31 cellular contexts compared by ENCODE assay signal in the genomic region with DNA sequence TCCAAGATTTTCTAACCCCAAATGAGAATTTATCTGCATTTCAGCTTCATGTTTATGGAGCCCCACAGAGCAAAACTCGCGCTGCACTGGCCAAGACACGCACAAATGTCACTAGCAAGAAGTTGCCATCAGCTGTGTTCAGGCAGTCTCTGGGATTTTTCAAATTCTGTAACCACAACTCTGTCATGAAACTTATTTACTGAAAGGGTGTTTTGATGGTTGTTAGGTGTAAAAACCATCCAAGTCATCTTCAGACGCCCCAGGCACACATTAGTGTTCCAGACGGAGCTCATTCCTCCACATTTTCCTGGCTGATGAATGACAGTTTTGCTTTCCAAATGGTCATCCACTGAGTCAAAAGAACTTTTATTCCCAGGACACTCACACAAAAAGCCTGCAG.
DNase-seq lines count a peak whose midpoint lies in the region; ATAC-seq and TF ChIP-seq lines count a peak whose summit lies in the region.
"Had no signal": no experiment of that assay in that cellular context is flagged by ENCODE, and none has a peak within 500 bp of the region (broad histone marks: within the 10 kb centered on the region; RNA-seq: fewer than 3 reads in every experiment).

No MANE protein-coding gene starts in this region.

- H3K27me3 ChIP-seq in osteoblast (ENCODE audit: insufficient read depth, low read length) = no peaks in the 10 kb centered on the region
- H3K27me3 ChIP-seq: Peyer's patch, right atrium auricular region, thyroid gland had no signal

- intact Hi-C loops in activated CD4-positive, alpha-beta T cell treated with anti-CD3 and anti-CD28 coated beads for 36 hours (cut with DNase I, micrococcal nuclease) = no loop called here

- no peak overlapping the region for H3K4me3 ChIP-seq in osteoblast (ENCODE audit: insufficient read depth, low read length)
- H3K4me3 ChIP-seq: Peyer's patch, right atrium auricular region, thyroid gland had no signal

- peaks cover 72% of the 10 kb centered on the region for H3K79me2 ChIP-seq in osteoblast (ENCODE audit: insufficient read depth, low read length)
- H3K79me2 ChIP-seq: parathyroid adenoma had no signal

- H3K27me3 Mint-ChIP-seq in effector memory CD8-positive, alpha-beta T cell = no peaks in the 10 kb centered on the region
- H3K27me3 Mint-ChIP-seq in activated CD4-positive, alpha-beta T cell treated with anti-CD3 and anti-CD28 coated beads for 36 hours = no peaks in the 10 kb centered on the region
- no peaks in the 10 kb centered on the region for H3K27me3 Mint-ChIP-seq in stimulated activated memory B cell treated with anti-CD40 and anti-IgM and Interleukin-4, amounts not matched to agents 10 μg/mL and 1 μg/mL and 100 μg/mL, for 72 hours
- H3K27me3 Mint-ChIP-seq: activated CD4-positive, alpha-beta T cell treated with anti-CD3 and anti-CD28 coated beads, Interleukin-2, amount 10 ng/mL, durations not matched to agents 7 days and 5 days; dendritic cell treated with granulocyte-macrophage colony-stimulating factor and Interleukin-4, amounts not matched to agents 40 ng/mL and 50 ng/mL, for 4 days; naive thymus-derived CD4-positive, alpha-beta T cell; stimulated activated naive CD8-positive, alpha-beta T cell treated with anti-CD3 and anti-CD28 coated beads, Interleukin-15, Interleukin-2, amounts not matched to agents 100 ng/mL and 50 ng/mL, for 24 hours had no signal

- CTCF ChIA-PET in activated CD4-positive, alpha-beta T cell treated with anti-CD3 and anti-CD28 coated beads for 36 hours (lab: Charles Lee) = interaction anchor here (2.0 kb wide), 1 partner anchor 24 kb away, joined by 6 read pairs; no protein-coding TSS in a partner anchor

- no peaks in the 10 kb centered on the region for H3K9me3 Mint-ChIP-seq in effector memory CD8-positive, alpha-beta T cell
- no peaks in the 10 kb centered on the region for H3K9me3 Mint-ChIP-seq in activated CD4-positive, alpha-beta T cell treated with anti-CD3 and anti-CD28 coated beads for 36 hours (ENCODE audit: low read depth)
- H3K9me3 Mint-ChIP-seq in stimulated activated memory B cell treated with anti-CD40 and anti-IgM and Interleukin-4, amounts not matched to agents 10 μg/mL and 1 μg/mL and 100 μg/mL, for 72 hours = no peaks in the 10 kb centered on the region
- H3K9me3 Mint-ChIP-seq: activated CD4-positive, alpha-beta T cell treated with anti-CD3 and anti-CD28 coated beads, Interleukin-2, amount 10 ng/mL, durations not matched to agents 7 days and 5 days; activated T-cell treated with anti-CD3 and anti-CD28 coated beads, Interleukin-2, amount 50 U/mL, for 72 hours; dendritic cell treated with granulocyte-macrophage colony-stimulating factor and Interleukin-4, amounts not matched to agents 40 ng/mL and 50 ng/mL, for 4 days; naive thymus-derived CD4-positive, alpha-beta T cell; stimulated activated naive CD8-positive, alpha-beta T cell treated with anti-CD3 and anti-CD28 coated beads, Interleukin-15, Interleukin-2, amounts not matched to agents 100 ng/mL and 50 ng/mL, for 24 hours had no signal

- ATAC-seq in effector memory CD8-positive, alpha-beta T cell (replicated peaks) = peak; percentile 21
- ATAC-seq in activated CD4-positive, alpha-beta T cell treated with anti-CD3 and anti-CD28 coated beads for 36 hours = no peak
- no peak for ATAC-seq in stimulated activated memory B cell treated with anti-CD40 and anti-IgM and Interleukin-4, amounts not matched to agents 10 μg/mL and 1 μg/mL and 100 μg/mL, for 72 hours
- ATAC-seq: activated T-cell treated with anti-CD3 and anti-CD28 coated beads, Interleukin-2, amount 50 U/mL, for 72 hours; naive thymus-derived CD4-positive, alpha-beta T cell had no signal

- peaks cover 12% of the 10 kb centered on the region for H3K36me3 Mint-ChIP-seq in effector memory CD8-positive, alpha-beta T cell (ENCODE audit: insufficient read depth)
- peaks cover 62% of the 10 kb centered on the region for H3K36me3 Mint-ChIP-seq in activated CD4-positive, alpha-beta T cell treated with anti-CD3 and anti-CD28 coated beads for 36 hours (ENCODE audit: low read depth)
- peaks cover 64% of the 10 kb centered on the region for H3K36me3 Mint-ChIP-seq in stimulated activated memory B cell treated with anti-CD40 and anti-IgM and Interleukin-4, amounts not matched to agents 10 μg/mL and 1 μg/mL and 100 μg/mL, for 72 hours

- H2AFZ ChIP-seq in osteoblast (ENCODE audit: low read length) = no peak overlapping the region
- H2AFZ ChIP-seq: parathyroid adenoma had no signal

- no peak for TF ChIP-seq CTCF in osteoblast (IDR thresholded peaks at IDR 0.05; ENCODE audit: extremely low read depth, low read depth, low read length)

- peaks cover 84% of the 10 kb centered on the region for H3K36me3 ChIP-seq in osteoblast (ENCODE audit: insufficient read depth, low read length)

- H3K27ac Mint-ChIP-seq in effector memory CD8-positive, alpha-beta T cell = peak overlapping the region; percentile 9 to 83
- H3K27ac Mint-ChIP-seq in activated CD4-positive, alpha-beta T cell treated with anti-CD3 and anti-CD28 coated beads for 36 hours = no peak overlapping the region
- no peak overlapping the region for H3K27ac Mint-ChIP-seq in stimulated activated memory B cell treated with anti-CD40 and anti-IgM and Interleukin-4, amounts not matched to agents 10 μg/mL and 1 μg/mL and 100 μg/mL, for 72 hours
- H3K27ac Mint-ChIP-seq: activated CD4-positive, alpha-beta T cell treated with anti-CD3 and anti-CD28 coated beads, Interleukin-2, amount 10 ng/mL, durations not matched to agents 7 days and 5 days; dendritic cell treated with granulocyte-macrophage colony-stimulating factor and Interleukin-4, amounts not matched to agents 40 ng/mL and 50 ng/mL, for 4 days; naive thymus-derived CD4-positive, alpha-beta T cell; stimulated activated naive CD8-positive, alpha-beta T cell treated with anti-CD3 and anti-CD28 coated beads, Interleukin-15, Interleukin-2, amounts not matched to agents 100 ng/mL and 50 ng/mL, for 24 hours had no signal

- no peaks in the 10 kb centered on the region for H4K20me1 ChIP-seq in osteoblast (ENCODE audit: insufficient read depth, low read length)

- no peaks in the 10 kb centered on the region for H3K9me3 ChIP-seq in osteoblast (ENCODE audit: low read depth, low read length)
- H3K9me3 ChIP-seq: Caco-2, Peyer's patch, right atrium auricular region, thyroid gland had no signal

- DNase-seq in AG08395 (ENCODE audit: low spot score) (peak; percentile 57), GM04504 (ENCODE audit: low read depth) (peak; percentile 91), osteoblast (ENCODE audit: insufficient read length, low spot score, missing footprints) (no peak), D341Med (ENCODE audit: low spot score) (no peak), 8988T (no peak)
- DNase-seq in effector memory CD8-positive, alpha-beta T cell = no peak
- no peak for DNase-seq in activated CD4-positive, alpha-beta T cell treated with anti-CD3 and anti-CD28 coated beads for 36 hours
- DNase-seq: ACHN; activated CD4-positive, alpha-beta T cell treated with anti-CD3 and anti-CD28 coated beads, Interleukin-2, amount 10 ng/mL, durations not matched to agents 7 days and 5 days; activated naive CD4-positive, alpha-beta T cell; activated T-cell treated with anti-CD3 and anti-CD28 coated beads, Interleukin-2, amount 50 U/mL, for 72 hours; amygdala; C1 segment of cervical spinal cord; Caco-2; caudate nucleus; DMS79 treated with DMSO at 0.1 percent for 48 hours; kidney; midbrain; naive thymus-derived CD4-positive, alpha-beta T cell; NCI-H1417; NCI-H2081 treated with DMSO at 0.1 percent for 48 hours; NCI-H345; SIG-M5 had no signal

- no peaks in the 10 kb centered on the region for H3K4me1 ChIP-seq in osteoblast (ENCODE audit: insufficient read depth, low read length)
- H3K4me1 ChIP-seq: Caco-2, parathyroid adenoma, right atrium auricular region, thyroid gland had no signal

- peaks cover 17 to 20% of the 10 kb centered on the region in 2 donors for H3K4me1 Mint-ChIP-seq in effector memory CD8-positive, alpha-beta T cell (ENCODE audit: low read depth in 2 of 2)
- no peaks in the 10 kb centered on the region for H3K4me1 Mint-ChIP-seq in activated CD4-positive, alpha-beta T cell treated with anti-CD3 and anti-CD28 coated beads for 36 hours
- no peaks in the 10 kb centered on the region for H3K4me1 Mint-ChIP-seq in stimulated activated memory B cell treated with anti-CD40 and anti-IgM and Interleukin-4, amounts not matched to agents 10 μg/mL and 1 μg/mL and 100 μg/mL, for 72 hours
- H3K4me1 Mint-ChIP-seq: activated CD4-positive, alpha-beta T cell treated with anti-CD3 and anti-CD28 coated beads, Interleukin-2, amount 10 ng/mL, durations not matched to agents 7 days and 5 days; naive thymus-derived CD4-positive, alpha-beta T cell had no signal

- no peak overlapping the region for H3K4me3 Mint-ChIP-seq in effector memory CD8-positive, alpha-beta T cell
- H3K4me3 Mint-ChIP-seq in activated CD4-positive, alpha-beta T cell treated with anti-CD3 and anti-CD28 coated beads for 36 hours = no peak overlapping the region
- H3K4me3 Mint-ChIP-seq in stimulated activated memory B cell treated with anti-CD40 and anti-IgM and Interleukin-4, amounts not matched to agents 10 μg/mL and 1 μg/mL and 100 μg/mL, for 72 hours = no peak overlapping the region
- H3K4me3 Mint-ChIP-seq: activated CD4-positive, alpha-beta T cell treated with anti-CD3 and anti-CD28 coated beads, Interleukin-2, amount 10 ng/mL, durations not matched to agents 7 days and 5 days; activated T-cell treated with anti-CD3 and anti-CD28 coated beads, Interleukin-2, amount 50 U/mL, for 72 hours; dendritic cell treated with granulocyte-macrophage colony-stimulating factor and Interleukin-4, amounts not matched to agents 40 ng/mL and 50 ng/mL, for 4 days; naive thymus-derived CD4-positive, alpha-beta T cell; stimulated activated naive CD8-positive, alpha-beta T cell treated with anti-CD3 and anti-CD28 coated beads, Interleukin-15, Interleukin-2, amounts not matched to agents 100 ng/mL and 50 ng/mL, for 24 hours had no signal

- H3K4me2 ChIP-seq in osteoblast (ENCODE audit: insufficient read depth, low read length) = no peak overlapping the region
- H3K4me2 ChIP-seq: KMS-11 had no signal

- POLR2A ChIA-PET in activated CD4-positive, alpha-beta T cell treated with anti-CD3 and anti-CD28 coated beads for 36 hours (lab: Charles Lee) = interaction anchor here (0.5 to 0.6 kb wide), 2 partner anchors 11 to 934 kb away, joined by 3 read pairs; a partner anchor contains a TSS

- peak overlapping the region; percentile 50 for H3K27ac ChIP-seq in osteoblast (ENCODE audit: low read depth, low read length)
- H3K27ac ChIP-seq: KMS-11, parathyroid adenoma, Peyer's patch, right atrium auricular region, thyroid gland had no signal

Comparison
In these comparisons a context has a peak if more than half of its experiments do, and no peak if none do; other contexts are left out.
1. DNase-seq: peak in AG08395 (single experiment) and GM04504 (single experiment); none in effector memory CD8-positive, alpha-beta T cell (0 of 3), osteoblast (single experiment), D341Med (single experiment), activated CD4-positive, alpha-beta T cell treated with anti-CD3 and anti-CD28 coated beads for 36 hours (single experiment) and 8988T (single experiment).
2. H3K27ac Mint-ChIP-seq: peak in effector memory CD8-positive, alpha-beta T cell (2 of 2); none in activated CD4-positive, alpha-beta T cell treated with anti-CD3 and anti-CD28 coated beads for 36 hours (single experiment) and stimulated activated memory B cell treated with anti-CD40 and anti-IgM and Interleukin-4, amounts not matched to agents 10 μg/mL and 1 μg/mL and 100 μg/mL, for 72 hours (single experiment).